1 cellular context compared by ENCODE assay signal in genomic region chr16:4233431-4233830, GRCh38.
TF ChIP-seq lines count a peak whose summit lies in the region.

No MANE protein-coding gene starts in this region.

TF ChIP-seq in IMR-90, 13 proteins besides CTCF, POLR2A, EP300 and RAD21:
- no peak for TF ChIP-seq NFE2L2 (IDR thresholded peaks at IDR 0.05; ENCODE audit: low read depth, low read length)
- TF ChIP-seq BHLHE40 (IDR thresholded peaks at IDR 0.05; ENCODE audit: low read depth, low read length) = no peak
- TF ChIP-seq MAFK (IDR thresholded peaks at IDR 0.05; ENCODE audit: low read depth, low read length) = no peak
- TF ChIP-seq, protein P1, sequence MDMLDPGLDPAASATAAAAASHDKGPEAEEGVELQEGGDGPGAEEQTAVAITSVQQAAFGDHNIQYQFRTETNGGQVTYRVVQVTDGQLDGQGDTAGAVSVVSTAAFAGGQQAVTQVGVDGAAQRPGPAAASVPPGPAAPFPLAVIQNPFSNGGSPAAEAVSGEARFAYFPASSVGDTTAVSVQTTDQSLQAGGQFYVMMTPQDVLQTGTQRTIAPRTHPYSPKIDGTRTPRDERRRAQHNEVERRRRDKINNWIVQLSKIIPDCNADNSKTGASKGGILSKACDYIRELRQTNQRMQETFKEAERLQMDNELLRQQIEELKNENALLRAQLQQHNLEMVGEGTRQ (IDR thresholded peaks at IDR 0.05; ENCODE audit: low read depth, low read length) = no peak
- no peak for TF ChIP-seq MAZ (IDR thresholded peaks at IDR 0.05; ENCODE audit: borderline replicate concordance, low read depth, low read length)
- TF ChIP-seq MXI1 (IDR thresholded peaks at IDR 0.05; ENCODE audit: borderline replicate concordance, low read depth, low read length) = no peak
- TF ChIP-seq RFX5 (IDR thresholded peaks at IDR 0.05; ENCODE audit: low read depth, low read length) = no peak
- no peak for TF ChIP-seq FOS (IDR thresholded peaks at IDR 0.05; ENCODE audit: low read depth, low read length)
- TF ChIP-seq, protein P2, sequence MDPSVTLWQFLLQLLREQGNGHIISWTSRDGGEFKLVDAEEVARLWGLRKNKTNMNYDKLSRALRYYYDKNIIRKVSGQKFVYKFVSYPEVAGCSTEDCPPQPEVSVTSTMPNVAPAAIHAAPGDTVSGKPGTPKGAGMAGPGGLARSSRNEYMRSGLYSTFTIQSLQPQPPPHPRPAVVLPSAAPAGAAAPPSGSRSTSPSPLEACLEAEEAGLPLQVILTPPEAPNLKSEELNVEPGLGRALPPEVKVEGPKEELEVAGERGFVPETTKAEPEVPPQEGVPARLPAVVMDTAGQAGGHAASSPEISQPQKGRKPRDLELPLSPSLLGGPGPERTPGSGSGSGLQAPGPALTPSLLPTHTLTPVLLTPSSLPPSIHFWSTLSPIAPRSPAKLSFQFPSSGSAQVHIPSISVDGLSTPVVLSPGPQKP (IDR thresholded peaks at IDR 0.05; ENCODE audit: borderline replicate concordance, low read depth, low read length) = no peak
- no peak for TF ChIP-seq CHD1 (IDR thresholded peaks at IDR 0.05; ENCODE audit: low read depth, low read length)
- no peak for TF ChIP-seq SMC3 (IDR thresholded peaks at IDR 0.05; ENCODE audit: low read depth, low read length)
